ENCODE assay signal across 13 cellular contexts in genomic region chr13:90800082-90800746, GRCh38.
DNase-seq lines count a peak whose midpoint lies in the region; ATAC-seq, FAIRE-seq and TF ChIP-seq lines count a peak whose summit lies in the region.
"Had no signal": no experiment of that assay in that cellular context is flagged by ENCODE, and none has a peak within 500 bp of the region (broad histone marks: within the 10 kb centered on the region; RNA-seq: fewer than 3 reads in every experiment).

No MANE protein-coding gene starts in this region.

- no peaks in the 10 kb centered on the region for H3K9me3 ChIP-seq in A673 (ENCODE audit: low read depth, low read length, poor library complexity, severe bottlenecking)
- peaks cover 4% of the 10 kb centered on the region; the same call in 1 of the 2 replicates for H3K9me3 ChIP-seq in K562 (replicated peaks; ENCODE audit: control insufficient read depth, insufficient read depth, low read depth, low read length)
- no peaks in the 10 kb centered on the region for H3K9me3 ChIP-seq in mucosa of descending colon
- H3K9me3 ChIP-seq: ascending aorta had no signal

- H3K4me1 Mint-ChIP-seq in activated CD4-positive, alpha-beta T cell treated with anti-CD3 and anti-CD28 coated beads for 36 hours, result no peaks in the 10 kb centered on the region
- H3K4me1 Mint-ChIP-seq: naive B cell; stimulated activated memory B cell treated with anti-CD40 and anti-IgM and Interleukin-4, amounts not matched to agents 10 μg/mL and 1 μg/mL and 100 μg/mL, for 72 hours had no signal

- intact Hi-C loops in A673 (cut with micrococcal nuclease; ENCODE audit: unreplicated experiment), result no loop called here
- intact Hi-C loops in K562 (cut with micrococcal nuclease), result no loop called here
- intact Hi-C loops in mucosa of descending colon (cut with DNase I, micrococcal nuclease), result no loop called here
- intact Hi-C loops in activated CD4-positive, alpha-beta T cell treated with anti-CD3 and anti-CD28 coated beads for 36 hours (cut with DNase I, micrococcal nuclease), result no loop called here

- no peaks in the 10 kb centered on the region for H3K9me3 Mint-ChIP-seq in activated CD4-positive, alpha-beta T cell treated with anti-CD3 and anti-CD28 coated beads for 36 hours (ENCODE audit: low read depth)
- H3K9me3 Mint-ChIP-seq: stimulated activated memory B cell treated with anti-CD40 and anti-IgM and Interleukin-4, amounts not matched to agents 10 μg/mL and 1 μg/mL and 100 μg/mL, for 72 hours; T-helper 1 cell treated with Interleukin-12 subunit alpha and Interleukin-12 subunit beta and Interleukin-4 antibody, amounts not matched to agents 30 μg/mL and 1 μg/mL, for 36 hours had no signal

- H2AFZ ChIP-seq in K562 (ENCODE audit: low read depth, low read length), result no peak overlapping the region

- TF ChIP-seq EP300 in K562 (IDR thresholded peaks at IDR 0.05; ENCODE audit: low read length), result no peak

- no peak for TF ChIP-seq POLR2A in K562 (conservative IDR thresholded peaks at IDR 0.05)

- H3K4me3 Mint-ChIP-seq in activated CD4-positive, alpha-beta T cell treated with anti-CD3 and anti-CD28 coated beads for 36 hours, result no peak overlapping the region
- H3K4me3 Mint-ChIP-seq: naive B cell; stimulated activated memory B cell treated with anti-CD40 and anti-IgM and Interleukin-4, amounts not matched to agents 10 μg/mL and 1 μg/mL and 100 μg/mL, for 72 hours; T-helper 1 cell treated with Interleukin-12 subunit alpha and Interleukin-12 subunit beta and Interleukin-4 antibody, amounts not matched to agents 30 μg/mL and 1 μg/mL, for 36 hours had no signal

- no peak for TF ChIP-seq RAD21 in K562 (CRISPR knock-in tag; conservative IDR thresholded peaks at IDR 0.05 in 1 of 2, IDR thresholded peaks at IDR 0.05 in 1 of 2)

- TF ChIP-seq CTCF in A673 (conservative IDR thresholded peaks at IDR 0.05; ENCODE audit: low read depth, low read length) (no peak), K562 (IDR thresholded peaks at IDR 0.05 in 2 of 3, conservative IDR thresholded peaks at IDR 0.05 in 1 of 3; ENCODE audit: insufficient read depth in 2 of 3, low read depth in 1 of 3, low read length in 3 of 3) (no peak), mucosa of descending colon (IDR thresholded peaks at IDR 0.05) (no peak)

- POLR2A ChIA-PET in A673 (lab: Charles Lee; ENCODE audit: low non-redundant PET) (no interaction called here), K562 (lab: Yijun Ruan, JAX) (no interaction called here)
- POLR2A ChIA-PET in activated CD4-positive, alpha-beta T cell treated with anti-CD3 and anti-CD28 coated beads for 36 hours (lab: Charles Lee), result no interaction called here

- no peak overlapping the region for H3K9ac ChIP-seq in K562 (ENCODE audit: insufficient read depth in 1 of 2, low read depth in 2 of 2, low read length in 2 of 2)

- CTCF ChIA-PET in A673 (lab: Charles Lee), result no interaction called here
- CTCF ChIA-PET in K562 (lab: Yijun Ruan, JAX; ENCODE audit: low intra/inter-chr PET ratio), result no interaction called here
- CTCF ChIA-PET in activated CD4-positive, alpha-beta T cell treated with anti-CD3 and anti-CD28 coated beads for 36 hours (lab: Charles Lee), result no interaction called here

- no peaks in the 10 kb centered on the region for H3K27me3 Mint-ChIP-seq in activated CD4-positive, alpha-beta T cell treated with anti-CD3 and anti-CD28 coated beads for 36 hours
- H3K27me3 Mint-ChIP-seq: naive B cell; stimulated activated memory B cell treated with anti-CD40 and anti-IgM and Interleukin-4, amounts not matched to agents 10 μg/mL and 1 μg/mL and 100 μg/mL, for 72 hours had no signal

- no peaks in the 10 kb centered on the region for H4K20me1 ChIP-seq in K562 (replicated peaks; ENCODE audit: control insufficient read depth, insufficient read depth, low read length)

- H3K4me1 ChIP-seq in A673 (ENCODE audit: insufficient read depth, low read length, poor library complexity, severe bottlenecking), result peaks cover 3% of the 10 kb centered on the region
- no peaks in the 10 kb centered on the region for H3K4me1 ChIP-seq in K562 (replicated peaks in 1 of 2; ENCODE audit: control insufficient read depth in 2 of 2, insufficient read depth in 2 of 2, low read length in 2 of 2)
- no peaks in the 10 kb centered on the region for H3K4me1 ChIP-seq in mucosa of descending colon (ENCODE audit: low read depth)
- H3K4me1 ChIP-seq: ascending aorta had no signal

- H3K27me3 ChIP-seq in A673 (replicated peaks; ENCODE audit: insufficient read depth, low read depth, low read length, poor library complexity), result no peaks in the 10 kb centered on the region
- no peaks in the 10 kb centered on the region for H3K27me3 ChIP-seq in K562 (ENCODE audit: control insufficient read depth in 2 of 2, insufficient read depth in 2 of 2, low read length in 2 of 2)
- H3K27me3 ChIP-seq: ascending aorta had no signal

- no peak overlapping the region for H3K27ac Mint-ChIP-seq in activated CD4-positive, alpha-beta T cell treated with anti-CD3 and anti-CD28 coated beads for 36 hours
- H3K27ac Mint-ChIP-seq: stimulated activated memory B cell treated with anti-CD40 and anti-IgM and Interleukin-4, amounts not matched to agents 10 μg/mL and 1 μg/mL and 100 μg/mL, for 72 hours; T-helper 1 cell treated with Interleukin-12 subunit alpha and Interleukin-12 subunit beta and Interleukin-4 antibody, amounts not matched to agents 30 μg/mL and 1 μg/mL, for 36 hours had no signal

- no peaks in the 10 kb centered on the region for H3K36me3 Mint-ChIP-seq in activated CD4-positive, alpha-beta T cell treated with anti-CD3 and anti-CD28 coated beads for 36 hours (ENCODE audit: low read depth)
- H3K36me3 Mint-ChIP-seq: naive B cell; stimulated activated memory B cell treated with anti-CD40 and anti-IgM and Interleukin-4, amounts not matched to agents 10 μg/mL and 1 μg/mL and 100 μg/mL, for 72 hours had no signal

- no peaks in the 10 kb centered on the region for H3K79me2 ChIP-seq in K562 (ENCODE audit: control insufficient read depth, insufficient read depth, low read length)

- H3K9me1 ChIP-seq in K562 (ENCODE audit: control insufficient read depth, insufficient read depth, low read length), result no peaks in the 10 kb centered on the region

- H3K27ac ChIP-seq in A673 (ENCODE audit: low read depth, low read length, poor library complexity, severe bottlenecking), result no peak overlapping the region
- no peak overlapping the region for H3K27ac ChIP-seq in K562 (ENCODE audit: extremely low read depth, low read depth, low read length)
- H3K27ac ChIP-seq: ascending aorta had no signal

- in situ Hi-C loops in K562 (cut with MboI), result no loop called here

- 2% methylated on average over 3 of the region's 3 CpGs for WGBS in K562 (ENCODE audit: insufficient coverage, low coverage, missing lambda C conversion rate)

- no peak overlapping the region for H3K4me2 ChIP-seq in K562 (ENCODE audit: insufficient read depth, low read length)

- no peak for FAIRE-seq in K562 (lab: Jason Lieb, UNC)

- no peak overlapping the region for H3K4me3 ChIP-seq in A673 (ENCODE audit: low read depth, low read length, poor library complexity, severe bottlenecking)
- no peak overlapping the region for H3K4me3 ChIP-seq in K562
- H3K4me3 ChIP-seq in mucosa of descending colon, result no peak overlapping the region
- H3K4me3 ChIP-seq: ascending aorta had no signal

- no peaks in the 10 kb centered on the region for H3K36me3 ChIP-seq in A673 (ENCODE audit: insufficient read depth, low read length, poor library complexity, severe bottlenecking)
- no peaks in the 10 kb centered on the region for H3K36me3 ChIP-seq in K562 (ENCODE audit: control insufficient read depth, insufficient read depth, low read length)
- no peaks in the 10 kb centered on the region for H3K36me3 ChIP-seq in mucosa of descending colon (ENCODE audit: low read depth)
- H3K36me3 ChIP-seq: ascending aorta had no signal

- peak; percentile 47 for DNase-seq in A673 (ENCODE audit: low spot score)
- peak; percentile 81 for DNase-seq in NCI-H69 (lab: John Stamatoyannopoulos, UW)
- no peak for DNase-seq in K562 (ENCODE audit: extremely low read depth in 1 of 4, low spot score in 3 of 4)
- peak; percentile 32 to 45 (median 33) for DNase-seq in mucosa of descending colon
- no peak for DNase-seq in GOT3 (lab: John Stamatoyannopoulos, UW)
- DNase-seq in cerebellar nuclear complex (lab: John Stamatoyannopoulos, UW), result no peak
- DNase-seq in activated CD4-positive, alpha-beta T cell treated with anti-CD3 and anti-CD28 coated beads for 36 hours, result no peak
- no peak for DNase-seq in NCI-H1694 treated with DMSO at 0.1 percent for 48 hours (lab: John Stamatoyannopoulos, UW)
- DNase-seq: KBM-7, naive B cell had no signal

- BruUV-seq in A673 (replicated peaks; lab: Mats Ljungman, UMichigan) (no TSS peak), K562 (replicated peaks; lab: Mats Ljungman, UMichigan) (no TSS peak)

- no peak for ATAC-seq in K562
- no peak for ATAC-seq in mucosa of descending colon
- ATAC-seq in activated CD4-positive, alpha-beta T cell treated with anti-CD3 and anti-CD28 coated beads for 36 hours, result no peak
- ATAC-seq: stimulated activated memory B cell treated with anti-CD40 and anti-IgM and Interleukin-4, amounts not matched to agents 10 μg/mL and 1 μg/mL and 100 μg/mL, for 72 hours had no signal

TF ChIP-seq in K562, 482 proteins besides CTCF, POLR2A, EP300 and RAD21 (continues in another document):
- peak; percentile 81; the same call in 1 of the 2 replicates for TF ChIP-seq ZNF282 (CRISPR knock-in tag; IDR thresholded peaks at IDR 0.05)
- 0 out of 2 replicates have a peak, but pooled peaks have one; percentile 47 for TF ChIP-seq ATF2 (CRISPR knock-in tag; IDR thresholded peaks at IDR 0.05)
- no peak for TF ChIP-seq MEF2D (tag; conservative IDR thresholded peaks at IDR 0.05; ENCODE audit: low read depth)
- TF ChIP-seq JUND (IDR thresholded peaks at IDR 0.05; ENCODE audit: borderline replicate concordance, low read depth, low read length), result no peak
- TF ChIP-seq JUND (tag; IDR thresholded peaks at IDR 0.05; ENCODE audit: borderline replicate concordance, low read depth, low read length), result no peak

Comparison
In these comparisons a context has a peak if more than half of its experiments do, and no peak if none do; other contexts are left out.
1. DNase-seq: peak in A673 (single experiment), NCI-H69 (single experiment) and mucosa of descending colon (3 of 3); none in K562 (0 of 4), GOT3 (single experiment), cerebellar nuclear complex (0 of 2), activated CD4-positive, alpha-beta T cell treated with anti-CD3 and anti-CD28 coated beads for 36 hours (single experiment) and NCI-H1694 treated with DMSO at 0.1 percent for 48 hours (single experiment).